In genomic region chr3:156812521-156813335, GRCh38 we compare ENCODE assay signal across 1 cellular context.
TF ChIP-seq lines count a peak whose summit lies in the region.

No MANE protein-coding gene starts in this region.

TF ChIP-seq in K562, 482 proteins besides CTCF, POLR2A, EP300 and RAD21 (continued from another document and continues in another):
- peak; percentile 20; the same call in 1 of the 2 replicates for TF ChIP-seq VEZF1 (CRISPR knock-in tag; IDR thresholded peaks at IDR 0.05)
- TF ChIP-seq MAX (CRISPR knock-in tag; IDR thresholded peaks at IDR 0.05) = no peak
- peak; percentile 98 for TF ChIP-seq ATF3 (IDR thresholded peaks at IDR 0.05)
- TF ChIP-seq ATF3 (CRISPR knock-in tag; conservative IDR thresholded peaks at IDR 0.05) = peak; percentile 76
- no peak for TF ChIP-seq BRD9 (IDR thresholded peaks at IDR 0.05; ENCODE audit: low read depth, partially characterized antibody)
- TF ChIP-seq FOXO4 (CRISPR knock-in tag; IDR thresholded peaks at IDR 0.05) = no peak
- TF ChIP-seq ZNF639 (CRISPR knock-in tag; conservative IDR thresholded peaks at IDR 0.05 in 1 of 2, IDR thresholded peaks at IDR 0.05 in 1 of 2) = peak in 1 of 2 experiments; percentile 77; a peak in 2 of 4 replicates
- TF ChIP-seq POLR2B (IDR thresholded peaks at IDR 0.05; ENCODE audit: low read depth, partially characterized antibody) = no peak
- no peak for TF ChIP-seq TCF7 (IDR thresholded peaks at IDR 0.05; ENCODE audit: borderline replicate concordance)
- TF ChIP-seq KDM5B (IDR thresholded peaks at IDR 0.05; ENCODE audit: insufficient replicate concordance, low read depth, low read length) = no peak
- no peak for TF ChIP-seq HOXB6 (CRISPR knock-in tag; IDR thresholded peaks at IDR 0.05; ENCODE audit: borderline replicate concordance)
- no peak for TF ChIP-seq HMGN3 (IDR thresholded peaks at IDR 0.05; ENCODE audit: borderline replicate concordance, extremely low read depth, insufficient read length, low read depth, low read length)
- no peak for TF ChIP-seq HOMEZ (CRISPR knock-in tag; IDR thresholded peaks at IDR 0.05)
- TF ChIP-seq CAMTA2 (CRISPR knock-in tag; conservative IDR thresholded peaks at IDR 0.05) = no peak
- no peak for TF ChIP-seq ID3 (CRISPR knock-in tag; IDR thresholded peaks at IDR 0.05)
- TF ChIP-seq ID3 (tag; IDR thresholded peaks at IDR 0.05) = no peak
- TF ChIP-seq ZNF589 (CRISPR knock-in tag; IDR thresholded peaks at IDR 0.05; ENCODE audit: low read depth) = no peak
- TF ChIP-seq SMARCA4 (IDR thresholded peaks at IDR 0.05) = peak; percentile 85
- TF ChIP-seq ZNF175 (CRISPR knock-in tag; IDR thresholded peaks at IDR 0.05; ENCODE audit: low read depth) = no peak
- TF ChIP-seq MAFK (IDR thresholded peaks at IDR 0.05; ENCODE audit: low read length) = peak; percentile 88
- no peak for TF ChIP-seq HNRNPH1 (optimal IDR thresholded peaks at IDR 0.05; ENCODE audit: low read depth, low read length)
- peak; percentile 67 for TF ChIP-seq FOSL1 (tag; conservative IDR thresholded peaks at IDR 0.05)
- no peak for TF ChIP-seq ETV1 (tag; conservative IDR thresholded peaks at IDR 0.05; ENCODE audit: low read depth)
- no peak for TF ChIP-seq U2AF2 (optimal IDR thresholded peaks at IDR 0.05; ENCODE audit: low read depth, low read length)
- TF ChIP-seq YBX1 (IDR thresholded peaks at IDR 0.05) = no peak
- TF ChIP-seq THRAP3 (IDR thresholded peaks at IDR 0.05; ENCODE audit: borderline replicate concordance) = no peak
- TF ChIP-seq CHD2 (IDR thresholded peaks at IDR 0.05; ENCODE audit: low read depth, low read length) = no peak
- no peak for TF ChIP-seq ZNF431 (CRISPR knock-in tag; IDR thresholded peaks at IDR 0.05)
- TF ChIP-seq DPF2 (IDR thresholded peaks at IDR 0.05) = peak; percentile 92
- TF ChIP-seq SRSF9 (IDR thresholded peaks at IDR 0.05; ENCODE audit: borderline replicate concordance, low read depth, low read length) = no peak
- no peak for TF ChIP-seq TAF1 (IDR thresholded peaks at IDR 0.05; ENCODE audit: control insufficient read depth, extremely low read depth, insufficient read depth, low read length, severe bottlenecking)
- TF ChIP-seq ZNF436 (CRISPR knock-in tag; IDR thresholded peaks at IDR 0.05) = no peak
- TF ChIP-seq MXD1 (CRISPR knock-in tag; IDR thresholded peaks at IDR 0.05; ENCODE audit: borderline replicate concordance, poor library complexity, severe bottlenecking) = no peak
- no peak for TF ChIP-seq RB1 (IDR thresholded peaks at IDR 0.05; ENCODE audit: low read depth)
- TF ChIP-seq NR3C1 (CRISPR knock-in tag; IDR thresholded peaks at IDR 0.05) = no peak
- TF ChIP-seq MIER1 (IDR thresholded peaks at IDR 0.05; ENCODE audit: low read depth) = no peak
- TF ChIP-seq LEF1 (IDR thresholded peaks at IDR 0.05) = no peak
- TF ChIP-seq PHF20 (IDR thresholded peaks at IDR 0.05; ENCODE audit: partially characterized antibody) = no peak
- TF ChIP-seq PHB2 (IDR thresholded peaks at IDR 0.05; ENCODE audit: low read depth) = no peak
- TF ChIP-seq ZNF134 (CRISPR knock-in tag; conservative IDR thresholded peaks at IDR 0.05) = 0 out of 2 replicates have a peak, but pooled peaks have one; percentile 42
- no peak for TF ChIP-seq ZNF212 (CRISPR knock-in tag; IDR thresholded peaks at IDR 0.05)
- TF ChIP-seq KAT2B (IDR thresholded peaks at IDR 0.05; ENCODE audit: low read depth, low read length) = no peak
- no peak for TF ChIP-seq HMG20A (CRISPR knock-in tag; conservative IDR thresholded peaks at IDR 0.05)
- no peak for TF ChIP-seq ATF2 (CRISPR knock-in tag; IDR thresholded peaks at IDR 0.05)
- no peak for TF ChIP-seq TAF15 (IDR thresholded peaks at IDR 0.05; ENCODE audit: low read depth, low read length)
- TF ChIP-seq FUS (optimal IDR thresholded peaks at IDR 0.05; ENCODE audit: low read depth, low read length) = no peak
- TF ChIP-seq TRIM25 (IDR thresholded peaks at IDR 0.05; ENCODE audit: borderline replicate concordance) = no peak
- TF ChIP-seq KLF13 (tag; IDR thresholded peaks at IDR 0.05; ENCODE audit: borderline replicate concordance, low read depth) = no peak
- TF ChIP-seq NFIX (CRISPR knock-in tag; IDR thresholded peaks at IDR 0.05; ENCODE audit: low read depth) = no peak
- peak; percentile 87 for TF ChIP-seq MAFG (tag; conservative IDR thresholded peaks at IDR 0.05)
- no peak for TF ChIP-seq SMC3 (conservative IDR thresholded peaks at IDR 0.05; ENCODE audit: insufficient read depth, low read depth, low read length)
- peak; percentile 93 for TF ChIP-seq BACH1 (tag; IDR thresholded peaks at IDR 0.05)
- TF ChIP-seq UBTF (IDR thresholded peaks at IDR 0.05; ENCODE audit: borderline replicate concordance in 1 of 2, low read depth in 2 of 2, low read length in 2 of 2) = no peak
- no peak for TF ChIP-seq ZFP1 (CRISPR knock-in tag; IDR thresholded peaks at IDR 0.05)
- no peak for TF ChIP-seq NR2F6 (CRISPR knock-in tag; IDR thresholded peaks at IDR 0.05)
- no peak for TF ChIP-seq NFXL1 (CRISPR knock-in tag; IDR thresholded peaks at IDR 0.05)
- no peak for TF ChIP-seq TCF7L2 (IDR thresholded peaks at IDR 0.05; ENCODE audit: low read depth, low read length)
- TF ChIP-seq HDAC3 (IDR thresholded peaks at IDR 0.05; ENCODE audit: borderline replicate concordance, partially characterized antibody) = peak; percentile 18
- no peak for TF ChIP-seq TARDBP (IDR thresholded peaks at IDR 0.05)
- peak; percentile 39; the same call in 1 of the 2 replicates for TF ChIP-seq TCF3 (CRISPR knock-in tag; IDR thresholded peaks at IDR 0.05)
- no peak for TF ChIP-seq ZSCAN32 (CRISPR knock-in tag; IDR thresholded peaks at IDR 0.05)
- TF ChIP-seq BRCA1 (IDR thresholded peaks at IDR 0.05) = no peak
- TF ChIP-seq BRCA1 (CRISPR knock-in tag; IDR thresholded peaks at IDR 0.05) = no peak
- no peak for TF ChIP-seq ZNF384 (IDR thresholded peaks at IDR 0.05; ENCODE audit: low read depth, low read length)
- TF ChIP-seq NFATC3 (IDR thresholded peaks at IDR 0.05) = no peak
- no peak for TF ChIP-seq SRSF7 (optimal IDR thresholded peaks at IDR 0.05; ENCODE audit: low read depth, low read length)
